Comparison of ENCODE assay signal across 8 cellular contexts in the genomic region with DNA sequence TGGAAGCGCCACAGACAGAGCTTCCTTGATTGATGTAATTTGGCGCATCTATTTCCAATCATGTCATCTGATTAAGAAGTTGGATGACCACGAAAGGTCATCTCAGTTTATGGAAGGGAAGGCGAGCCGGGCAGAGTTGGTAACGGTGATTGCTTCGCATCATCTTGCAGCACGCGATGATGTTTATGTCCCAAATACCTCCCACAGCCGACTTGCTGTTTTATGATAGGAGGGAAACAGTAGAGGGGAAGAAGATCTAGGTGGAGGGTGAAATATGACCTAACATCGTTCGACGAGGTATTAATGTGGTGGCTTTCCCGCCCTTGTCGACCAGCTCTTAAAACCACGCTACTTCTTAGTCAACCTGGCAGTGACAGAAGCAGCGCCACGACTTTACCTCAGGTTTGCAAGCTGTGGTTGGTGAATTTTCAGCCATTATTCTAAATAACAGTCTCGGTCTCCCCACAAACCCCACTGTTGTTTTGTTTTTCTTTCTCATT. TPM values are rescaled to one million over a fixed set of nuclear protein-coding genes. Genes with fewer than 3 reads are reported as not detected.
A peak's percentile ranks its signal among the peaks of the same experiment; 100 is the strongest.
DNase-seq lines count a peak whose midpoint lies in the region; ATAC-seq, FAIRE-seq and TF ChIP-seq lines count a peak whose summit lies in the region.

No MANE protein-coding gene starts in this region.

- H3K36me3 Mint-ChIP-seq in CD4-positive, alpha-beta memory T cell = peaks cover 0 to 12% of the 10 kb centered on the region in 2 donors
- H3K36me3 Mint-ChIP-seq in nephron (ENCODE audit: low read depth) = no peaks in the 10 kb centered on the region

- DNase-seq in CD4-positive, alpha-beta memory T cell = peak in 2 of 5 donors; percentile 6 to 77
- DNase-seq in mammary epithelial cell (no peak), transverse colon (no peak), NCI-H2171 treated with DMSO at 0.1 percent for 48 hours (lab: John Stamatoyannopoulos, UW) (no peak), GM19239 (ENCODE audit: insufficient read length, low spot score) (no peak)

- H3K4me3 ChIP-seq in CD4-positive, alpha-beta memory T cell (ENCODE audit: low read length in 2 of 2) = peak overlapping the region; percentile 67 to 80
- H3K4me3 ChIP-seq in OCI-LY3 (ENCODE audit: low read length) (peak overlapping the region; percentile 69), mammary epithelial cell (replicated peaks in 1 of 3; ENCODE audit: insufficient read depth in 1 of 3, low read depth in 2 of 3, low read length in 3 of 3) (no peak overlapping the region), transverse colon (peak overlapping the region in 2 of 4 donors; percentile 76 to 94)

- no peaks in the 10 kb centered on the region for H3K27me3 ChIP-seq in CD4-positive, alpha-beta memory T cell (ENCODE audit: insufficient read depth, low read length)
- H3K27me3 ChIP-seq in OCI-LY3 (ENCODE audit: low read depth, low read length) (peaks cover 15% of the 10 kb centered on the region), mammary epithelial cell (ENCODE audit: insufficient read depth, low read length) (no peaks in the 10 kb centered on the region), transverse colon (peaks cover 4% of the 10 kb centered on the region)

- peaks cover 30% of the 10 kb centered on the region for H3K4me1 ChIP-seq in CD4-positive, alpha-beta memory T cell (ENCODE audit: insufficient read depth, low read length)
- H3K4me1 ChIP-seq in OCI-LY3 (ENCODE audit: low read length) = peaks cover 19% of the 10 kb centered on the region
- H3K4me1 ChIP-seq in mammary epithelial cell (ENCODE audit: insufficient read depth, low read length) = peaks cover 19% of the 10 kb centered on the region
- H3K4me1 ChIP-seq in transverse colon = peaks cover 10 to 21% (median 19%) of the 10 kb centered on the region in 4 donors

- no peak for TF ChIP-seq EP300 in transverse colon (IDR thresholded peaks at IDR 0.05; ENCODE audit: low read depth)

- 89% methylated on average over 17 of the region's 19 CpGs for WGBS in mammary epithelial cell (ENCODE audit: low coverage, missing lambda C conversion rate)
- 72 to 81% methylated on average over 12 to 19 of the region's 19 CpGs for WGBS in transverse colon (ENCODE audit: low coverage in 1 of 2), 2 donors

- in situ Hi-C loops in mammary epithelial cell (cut with MboI; ENCODE audit: low sequenced_read_pairs in 2 of 2) (loop anchor here (5.0 to 10.0 kb wide), 5 partner anchors 70 to 258 kb away; no protein-coding TSS in a partner anchor), transverse colon (cut with MboI; ENCODE audit: low pct_ligation_motif_present in 1 of 4, low pct_unique_long_range_greater_than_20kb in 1 of 4, low sequenced_read_pairs in 3 of 4) (loop anchor here in 2 of 4 donors (10.0 kb wide), 2 partner anchors 250 to 260 kb away; no protein-coding TSS in a partner anchor)

- peak overlapping the region; percentile 95 to 98 (median 96) for H3K4me3 Mint-ChIP-seq in CD4-positive, alpha-beta memory T cell
- peak overlapping the region; percentile 92 to 94 (median 94) for H3K4me3 Mint-ChIP-seq in nephron

- peaks cover 0 to 5% of the 10 kb centered on the region in 2 donors for H3K27me3 Mint-ChIP-seq in CD4-positive, alpha-beta memory T cell
- H3K27me3 Mint-ChIP-seq in nephron (ENCODE audit: low read depth) = no peaks in the 10 kb centered on the region

- TF ChIP-seq POLR2A in transverse colon (IDR thresholded peaks at IDR 0.05) = no peak

- TF ChIP-seq CTCF in OCI-LY3 (IDR thresholded peaks at IDR 0.05; ENCODE audit: low read depth, low read length) = no peak
- TF ChIP-seq CTCF in mammary epithelial cell (conservative IDR thresholded peaks at IDR 0.05 in 1 of 2, IDR thresholded peaks at IDR 0.05 in 1 of 2; ENCODE audit: extremely low read depth in 1 of 2, insufficient read depth in 1 of 2, low read depth in 1 of 2, low read length in 2 of 2) = no peak
- no peak for TF ChIP-seq CTCF in nephron (IDR thresholded peaks at IDR 0.05; ENCODE audit: unreplicated experiment in 3 of 3)
- no peak for TF ChIP-seq CTCF in transverse colon (IDR thresholded peaks at IDR 0.05)

- peak overlapping the region; percentile 15; the same call in 1 of the 2 replicates for H2AFZ ChIP-seq in OCI-LY3 (ENCODE audit: low read depth, low read length)
- H2AFZ ChIP-seq in mammary epithelial cell (ENCODE audit: low read depth, low read length) = peak overlapping the region; percentile 78

- POLR2A ChIA-PET in CD4-positive, alpha-beta memory T cell (lab: Charles Lee; ENCODE audit: partially characterized antibody) = interaction anchor here (0.9 to 2.4 kb wide), 4 partner anchors 37 to 262 kb away, joined by 3 to 23 read pairs (median 3); no protein-coding TSS in a partner anchor

- no peaks in the 10 kb centered on the region for H3K9me3 Mint-ChIP-seq in CD4-positive, alpha-beta memory T cell
- no peaks in the 10 kb centered on the region for H3K9me3 Mint-ChIP-seq in nephron

- H3K9me3 ChIP-seq in CD4-positive, alpha-beta memory T cell (ENCODE audit: control insufficient read depth in 1 of 2, low read length in 2 of 2) = no peaks in the 10 kb centered on the region
- no peaks in the 10 kb centered on the region for H3K9me3 ChIP-seq in OCI-LY3 (ENCODE audit: insufficient read depth, low read length)
- no peaks in the 10 kb centered on the region for H3K9me3 ChIP-seq in mammary epithelial cell (replicated peaks; ENCODE audit: insufficient read depth, low read length)
- H3K9me3 ChIP-seq in transverse colon = no peaks in the 10 kb centered on the region

- no TSS peak for BruUV-seq in mammary epithelial cell (replicated peaks; lab: Mats Ljungman, UMichigan)

- H3K4me2 ChIP-seq in OCI-LY3 (ENCODE audit: low read length) (peak overlapping the region; percentile 48), mammary epithelial cell (ENCODE audit: insufficient read depth, low read depth, low read length) (peak overlapping the region; percentile 4)

- CTCF ChIA-PET in CD4-positive, alpha-beta memory T cell (lab: Charles Lee; ENCODE audit: partially characterized antibody) = interaction anchor here (0.9 kb wide), 1 partner anchor 238 kb away, joined by 3 read pairs; no protein-coding TSS in a partner anchor
- CTCF ChIA-PET in mammary epithelial cell (lab: Charles Lee; ENCODE audit: low non-redundant PET) = no interaction called here

- intact Hi-C loops in CD4-positive, alpha-beta memory T cell (cut with micrococcal nuclease) = loop anchor here (5.0 kb wide), 2 partner anchors 543 to 1328 kb away; a partner anchor contains a TSS
- intact Hi-C loops in mammary epithelial cell (cut with micrococcal nuclease) (loop anchor here (5.0 kb wide), 1 partner anchor 543 kb away; a partner anchor contains a TSS), transverse colon (cut with DNase I; ENCODE audit: low total_unique reads) (no loop called here)

- dilution Hi-C loops in mammary epithelial cell (cut with HindIII; ENCODE audit: low sequenced_read_pairs) = no loop called here

- H3K27ac ChIP-seq in CD4-positive, alpha-beta memory T cell (ENCODE audit: low read depth, low read length) = peak overlapping the region; percentile 64
- no peak overlapping the region for H3K27ac ChIP-seq in OCI-LY3 (ENCODE audit: low read length)
- peak overlapping the region; percentile 35 for H3K27ac ChIP-seq in mammary epithelial cell (ENCODE audit: insufficient read depth, low read depth, low read length)
- peak overlapping the region; percentile 83 to 91 (median 84) for H3K27ac ChIP-seq in transverse colon

- no peak for FAIRE-seq in GM19239 (lab: Jason Lieb, UNC)

- no peaks in the 10 kb centered on the region for H4K20me1 ChIP-seq in OCI-LY3 (ENCODE audit: insufficient read depth, low read length)
- peaks cover 5% of the 10 kb centered on the region for H4K20me1 ChIP-seq in mammary epithelial cell (ENCODE audit: insufficient read depth, low read length)

- no peaks in the 10 kb centered on the region for H3K36me3 ChIP-seq in CD4-positive, alpha-beta memory T cell (ENCODE audit: insufficient read depth, low read length)
- H3K36me3 ChIP-seq in OCI-LY3 (replicated peaks; ENCODE audit: low read depth, low read length) (no peaks in the 10 kb centered on the region), mammary epithelial cell (ENCODE audit: insufficient read depth, low read length) (no peaks in the 10 kb centered on the region), transverse colon (no peaks in the 10 kb centered on the region)

- peaks cover 23 to 37% (median 25%) of the 10 kb centered on the region in 4 donors for H3K4me1 Mint-ChIP-seq in CD4-positive, alpha-beta memory T cell
- peaks cover 21% of the 10 kb centered on the region for H3K4me1 Mint-ChIP-seq in nephron

- H3K79me2 ChIP-seq in OCI-LY3 (ENCODE audit: low read length) = no peaks in the 10 kb centered on the region
- peaks cover 40% of the 10 kb centered on the region for H3K79me2 ChIP-seq in mammary epithelial cell (ENCODE audit: insufficient read depth, low read length)

- ATAC-seq in GM19328 (IDR thresholded peaks at IDR 0.05; ENCODE audit: unreplicated experiment) = no peak

- H3K9ac ChIP-seq in OCI-LY3 (ENCODE audit: low read length) (no peak overlapping the region), mammary epithelial cell (ENCODE audit: insufficient read depth, low read length) (no peak overlapping the region)

- H3K27ac Mint-ChIP-seq in CD4-positive, alpha-beta memory T cell = peak overlapping the region; percentile 96 to 100 (median 99)
- peak overlapping the region; percentile 89 to 96 (median 90) for H3K27ac Mint-ChIP-seq in nephron

RNA-seq across cellular contexts. Expression of a gene that starts 0.8 kb away (rescaled TPM):
- total RNA-seq in CD4-positive, alpha-beta memory T cell = 10 to 100 TPM; 30.0 to 37.8 TPM
- 10 to 100 TPM in 1 of 2 donors, 1 to 10 TPM in 1; 1.3 to 14.2 TPM for polyA plus RNA-seq in CD4-positive, alpha-beta memory T cell
- total RNA-seq in mammary epithelial cell (100 to 1,000 TPM; 128 to 138 TPM), transverse colon (10 to 100 TPM in 3 of 4 donors, 1 to 10 TPM in 1; 9.7 to 22.1 (median 14.2) TPM)
- 24.5 TPM for polyA plus RNA-seq in mammary epithelial cell
- 89.2 TPM for polyA minus RNA-seq in mammary epithelial cell

Comparison
In these comparisons a context has a peak if more than half of its experiments do, and no peak if none do; other contexts are left out.
1. H3K4me3 ChIP-seq: peak in CD4-positive, alpha-beta memory T cell (2 of 2) and OCI-LY3 (single experiment); none in mammary epithelial cell (0 of 3).